Comparison of ENCODE assay signal across 8 cellular contexts in the genomic region with DNA sequence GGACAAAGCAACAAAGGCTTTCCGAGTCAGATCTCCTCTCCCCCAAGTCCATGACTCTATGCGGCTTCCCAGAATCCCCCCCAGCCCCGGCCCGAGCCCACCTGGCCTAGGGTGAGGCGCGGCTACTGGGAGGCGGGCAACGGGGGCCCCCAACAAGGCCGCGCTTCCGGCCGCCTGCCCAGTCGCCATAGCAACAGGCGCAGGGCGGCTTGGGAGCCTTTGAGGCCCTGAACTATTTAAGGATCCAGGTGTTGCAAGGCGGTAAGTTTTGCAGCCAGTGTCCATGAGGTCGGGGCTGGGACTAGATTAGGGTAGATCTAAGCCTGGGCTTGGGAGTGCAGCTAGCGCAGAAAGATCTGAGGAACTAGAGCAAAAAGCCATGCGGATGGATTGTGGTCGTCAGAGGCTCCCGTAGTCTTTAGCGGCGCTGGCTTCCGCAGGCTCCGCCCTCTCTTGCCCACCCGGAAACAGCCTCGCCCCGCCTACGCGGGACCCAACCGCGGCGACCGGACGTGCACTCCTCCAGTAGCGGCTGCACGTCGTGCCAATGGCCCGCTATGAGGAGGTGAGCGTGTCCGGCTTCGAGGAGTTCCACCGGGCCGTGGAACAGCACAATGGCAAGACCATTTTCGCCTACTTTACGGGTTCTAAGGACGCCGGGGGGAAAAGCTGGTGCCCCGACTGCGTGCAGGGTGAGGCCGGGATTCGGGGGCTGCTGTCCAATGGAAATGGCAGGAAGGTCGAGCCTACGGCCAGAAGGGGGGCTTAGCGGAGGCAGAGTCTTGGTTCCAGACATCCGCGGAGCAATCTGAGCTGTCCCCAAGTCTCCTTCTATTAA. TPM values are rescaled to one million over a fixed set of nuclear protein-coding genes. Genes with fewer than 3 reads are reported as not detected.
DNase-seq lines count a peak whose midpoint lies in the region; ATAC-seq and TF ChIP-seq lines count a peak whose summit lies in the region.

A gene (minus strand): TSS at position 176 of the 838 bp plus-strand sequence. CDS start 5,608 bp downstream, outside the sequence.
A gene (plus strand): TSS at position 525 of the 838 bp plus-strand sequence. CDS start 23 bp downstream, at position 548.

- peaks cover 73% of the 10 kb centered on the region for H3K79me2 ChIP-seq in hepatocyte

- H3K9me3 ChIP-seq in hepatocyte (ENCODE audit: low read depth), result no peaks in the 10 kb centered on the region

- peaks cover 7% of the 10 kb centered on the region for H3K4me1 ChIP-seq in hepatocyte (ENCODE audit: insufficient read depth)

- under 1% methylated on average over 56 of the region's 57 CpGs for WGBS in hepatocyte (ENCODE audit: low lambda C conversion rate, missing lambda C conversion rate)

- ATAC-seq in GM18505 (IDR thresholded peaks at IDR 0.05; ENCODE audit: unreplicated experiment) (peak; percentile 81), HG02943 (IDR thresholded peaks at IDR 0.05; ENCODE audit: low read depth, unreplicated experiment) (peak; percentile 86)

- peak; percentile 5 for TF ChIP-seq CTCF in astrocyte of the cerebellum (IDR thresholded peaks at IDR 0.05; ENCODE audit: low read depth, low read length, missing control alignments)
- no peak for TF ChIP-seq CTCF in hepatocyte (IDR thresholded peaks at IDR 0.05; ENCODE audit: poor library complexity)
- no peak for TF ChIP-seq CTCF in retinal pigment epithelial cell (conservative IDR thresholded peaks at IDR 0.05; ENCODE audit: low read depth, low read length)

- in situ Hi-C loops in astrocyte of the cerebellum (cut with HindIII; ENCODE audit: low sequenced_read_pairs), result no loop called here

- peak within 1 kb of the TSS; percentile 99 for H3K4me2 ChIP-seq in hepatocyte

- peak within 1 kb of the TSS; percentile 91 for H3K4me3 ChIP-seq in astrocyte of the cerebellum (ENCODE audit: low read depth, low read length)
- peak within 1 kb of the TSS; percentile 83 for H3K4me3 ChIP-seq in hepatocyte
- H3K4me3 ChIP-seq in retinal pigment epithelial cell (ENCODE audit: low read length), result peak within 1 kb of the TSS; percentile 96

- DNase-seq in NCI-H2081 (lab: John Stamatoyannopoulos, UW) (peak; percentile 80 to 82), T-helper 9 cell (peak; percentile 75), astrocyte of the cerebellum (ENCODE audit: low read depth) (peak; percentile 62), hepatocyte (ENCODE audit: low spot score) (peak; percentile 93), retinal pigment epithelial cell (ENCODE audit: low read depth) (peak; percentile 66), HPDE6-E6E7 (ENCODE audit: extremely low spot score) (no peak)

- H3K27me3 ChIP-seq in hepatocyte, result no peaks in the 10 kb centered on the region

- TF ChIP-seq POLR2A in GM18505 (IDR thresholded peaks at IDR 0.05; ENCODE audit: borderline replicate concordance, extremely low read depth, insufficient read depth, insufficient read length), result peak; percentile 98

- peak within 1 kb of the TSS; percentile 92 for H2AFZ ChIP-seq in hepatocyte

- no peaks in the 10 kb centered on the region for H4K20me1 ChIP-seq in hepatocyte (ENCODE audit: insufficient read depth, poor library complexity, severe bottlenecking)

- H3K9me2 ChIP-seq in hepatocyte (replicated peaks; ENCODE audit: insufficient read depth), result no peaks in the 10 kb centered on the region

- H3K36me3 ChIP-seq in hepatocyte (replicated peaks; ENCODE audit: insufficient read depth, low read depth), result no peaks in the 10 kb centered on the region

- H3K27ac ChIP-seq in hepatocyte, result peak within 1 kb of the TSS; percentile 97

RNA-seq across cellular contexts. Expression of the first gene that starts in this region (rescaled TPM):
- total RNA-seq in hepatocyte, result 10.9 and 12.0 TPM in 2 replicates
- 4.0 and 6.0 TPM in 2 replicates for polyA plus RNA-seq in hepatocyte

RNA-seq across cellular contexts. Expression of the second gene that starts in this region (rescaled TPM):
- 61.0 and 106 TPM in 2 replicates for total RNA-seq in hepatocyte
- polyA plus RNA-seq in hepatocyte, result 366 and 406 TPM in 2 replicates
